ENCODE assay signal across 13 cellular contexts in genomic region chr7:29488203-29488970, GRCh38.
DNase-seq lines count a peak whose midpoint lies in the region; ATAC-seq and TF ChIP-seq lines count a peak whose summit lies in the region.
"Had no signal": no experiment of that assay in that cellular context is flagged by ENCODE, and none has a peak within 500 bp of the region (broad histone marks: within the 10 kb centered on the region; RNA-seq: fewer than 3 reads in every experiment).

No MANE protein-coding gene starts in this region.

- no peaks in the 10 kb centered on the region for H3K79me2 ChIP-seq in trophoblast cell (ENCODE audit: control insufficient read depth, insufficient read depth, low read length, poor library complexity)

- intact Hi-C loops in Right ventricle myocardium superior (cut with DNase I) (no loop called here), cardiac septum (cut with DNase I) (no loop called here), aorta (cut with DNase I) (no loop called here)

- H3K23ac ChIP-seq in trophoblast cell (ENCODE audit: low read length): no peak overlapping the region

- peak overlapping the region; percentile 57 for H2AK5ac ChIP-seq in trophoblast cell (ENCODE audit: low read length)

- H3K4me1 ChIP-seq in right atrium auricular region (no peaks in the 10 kb centered on the region), trophoblast cell (ENCODE audit: control insufficient read depth in 1 of 2, insufficient read depth in 2 of 2, low read length in 2 of 2) (peaks cover 21 to 31% of the 10 kb centered on the region in 2 experiments), aorta (ENCODE audit: control insufficient read depth in 1 of 2, insufficient read depth in 2 of 2, low read length in 2 of 2) (peaks cover 0 to 1% of the 10 kb centered on the region in 2 donors)

- no peak for TF ChIP-seq CTCF in right atrium auricular region (IDR thresholded peaks at IDR 0.05)

- H3K36me3 ChIP-seq in right atrium auricular region: no peaks in the 10 kb centered on the region
- peaks cover 0 to 2% of the 10 kb centered on the region in 2 experiments for H3K36me3 ChIP-seq in trophoblast cell (ENCODE audit: control insufficient read depth in 1 of 2, insufficient read depth in 2 of 2, low read length in 2 of 2)
- H3K36me3 ChIP-seq in aorta (ENCODE audit: control insufficient read depth in 1 of 2, insufficient read depth in 2 of 2, low read length in 1 of 2): no peaks in the 10 kb centered on the region

- no peak for DNase-seq in Right ventricle myocardium superior
- DNase-seq in cardiac septum (ENCODE audit: low spot score): no peak
- DNase-seq in right atrium auricular region (ENCODE audit: low spot score): no peak
- DNase-seq in trophoblast cell: no peak
- no peak for DNase-seq in aorta
- DNase-seq in GM19240 (ENCODE audit: insufficient read length, low spot score): no peak
- no peak for DNase-seq in NCI-H345 treated with DMSO at 0.1 percent for 48 hours (lab: John Stamatoyannopoulos, UW; ENCODE audit: unreplicated experiment)
- no peak for DNase-seq in SIG-M5 (lab: John Stamatoyannopoulos, UW)
- DNase-seq: activated CD4-positive, alpha-beta T cell treated with anti-CD3 and anti-CD28 coated beads, Interleukin-2, amount 50 U/mL, for 4 hours; CD8-positive, alpha-beta T cell; central memory CD4-positive, alpha-beta T cell; NCI-H2029 treated with DMSO at 0.1 percent for 48 hours; SHP77 had no signal

- H4K12ac ChIP-seq in trophoblast cell (ENCODE audit: low read depth, low read length): no peak overlapping the region

- H2BK120ac ChIP-seq in trophoblast cell (ENCODE audit: insufficient read depth, low read length, poor library complexity): peak overlapping the region; percentile 88

- H3K4ac ChIP-seq in trophoblast cell (ENCODE audit: low read depth, low read length): peak overlapping the region; percentile 78

- H3K4me2 ChIP-seq in trophoblast cell (ENCODE audit: low read length): no peak overlapping the region

- H3K4me3 ChIP-seq in right atrium auricular region (no peak overlapping the region), trophoblast cell (ENCODE audit: low read depth, low read length) (no peak overlapping the region), aorta (ENCODE audit: low read length in 2 of 2) (no peak overlapping the region)

- no peak overlapping the region for H3K9ac ChIP-seq in trophoblast cell (ENCODE audit: low read length)

- H3K14ac ChIP-seq in trophoblast cell (ENCODE audit: low read length): peak overlapping the region; percentile 74

- peak overlapping the region; percentile 95 for H4K91ac ChIP-seq in trophoblast cell (ENCODE audit: low read depth, low read length)

- H3K18ac ChIP-seq in trophoblast cell (ENCODE audit: low read length): peak overlapping the region; percentile 60

- H2BK5ac ChIP-seq in trophoblast cell (ENCODE audit: low read depth, low read length, poor library complexity): peak overlapping the region; percentile 75

- H3K79me1 ChIP-seq in trophoblast cell (ENCODE audit: low read length): peaks cover 16% of the 10 kb centered on the region

- H3K27ac ChIP-seq in right atrium auricular region: peak overlapping the region; percentile 31 to 67
- H3K27ac ChIP-seq in trophoblast cell (ENCODE audit: low read depth, low read length): peak overlapping the region; percentile 95
- peak overlapping the region; percentile 61 to 88 for H3K27ac ChIP-seq in aorta (ENCODE audit: low read depth in 1 of 2, low read length in 2 of 2)

- ATAC-seq in Right ventricle myocardium superior (ENCODE audit: poor library complexity): peak; percentile 27
- ATAC-seq in aorta (ENCODE audit: low FRiP score): peak; percentile 16
- ATAC-seq: CD8-positive, alpha-beta T cell had no signal

- WGBS in trophoblast cell (ENCODE audit: extremely low coverage, insufficient coverage, insufficient read length): no CpG with 5 or more reads among the region's 8 CpGs
- WGBS in aorta, 2 donors: 24 to 28% methylated on average over 8 of the region's 8 CpGs

- H4K8ac ChIP-seq in trophoblast cell (ENCODE audit: low read depth, low read length): peak overlapping the region; percentile 54

- no peaks in the 10 kb centered on the region for H3K9me3 ChIP-seq in right atrium auricular region
- no peaks in the 10 kb centered on the region for H3K9me3 ChIP-seq in trophoblast cell (ENCODE audit: insufficient read depth, low read depth, low read length)
- H3K9me3 ChIP-seq in aorta (ENCODE audit: control insufficient read depth, low read length): no peaks in the 10 kb centered on the region

- peak overlapping the region; percentile 88 for H2BK12ac ChIP-seq in trophoblast cell (ENCODE audit: low read length)

- H3K27me3 ChIP-seq in right atrium auricular region (no peaks in the 10 kb centered on the region), trophoblast cell (ENCODE audit: insufficient read depth, low read length) (no peaks in the 10 kb centered on the region), aorta (ENCODE audit: control insufficient read depth in 1 of 2, insufficient read depth in 2 of 2, low read length in 1 of 2) (no peaks in the 10 kb centered on the region)

- H2AFZ ChIP-seq in trophoblast cell (ENCODE audit: insufficient read depth, low read length, poor library complexity): no peak overlapping the region
